Comparison of ENCODE assay signal across 8 cellular contexts in the genomic region with DNA sequence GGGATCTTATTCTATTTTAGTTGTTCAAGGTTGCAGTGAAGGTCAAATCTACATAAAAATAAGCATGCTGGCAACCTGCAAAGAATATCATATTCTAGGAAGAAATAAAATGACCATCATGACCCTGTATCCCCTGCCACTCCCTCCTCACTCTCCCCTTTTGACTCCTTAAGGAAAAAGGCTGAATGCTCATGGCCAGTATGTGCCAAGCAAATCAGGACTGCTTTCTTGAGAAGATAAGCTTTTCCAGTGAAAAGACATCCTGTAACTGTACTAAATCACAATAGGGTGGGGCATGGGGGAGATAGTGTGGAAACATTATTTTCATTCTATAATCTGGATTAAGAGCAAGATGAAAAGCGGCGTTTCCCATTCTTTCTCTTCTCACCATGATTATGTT.
"Had no signal": no experiment of that assay in that cellular context is flagged by ENCODE, and none has a peak within 500 bp of the region (broad histone marks: within the 10 kb centered on the region; RNA-seq: fewer than 3 reads in every experiment).

No MANE protein-coding gene starts in this region.

- H2AFZ ChIP-seq: GM23338 had no signal

- ATAC-seq: GM23338 had no signal

- H3K4me3 ChIP-seq: GM23338 had no signal

- H3K27ac ChIP-seq: HL-60 had no signal

- H3K4me2 ChIP-seq: GM23338 had no signal

- DNase-seq: H9, HCEC 1CT, IMR-90, KBM-7 had no signal

- FAIRE-seq: H1, H54 had no signal
